28 cellular contexts compared by ENCODE assay signal in the genomic region with DNA sequence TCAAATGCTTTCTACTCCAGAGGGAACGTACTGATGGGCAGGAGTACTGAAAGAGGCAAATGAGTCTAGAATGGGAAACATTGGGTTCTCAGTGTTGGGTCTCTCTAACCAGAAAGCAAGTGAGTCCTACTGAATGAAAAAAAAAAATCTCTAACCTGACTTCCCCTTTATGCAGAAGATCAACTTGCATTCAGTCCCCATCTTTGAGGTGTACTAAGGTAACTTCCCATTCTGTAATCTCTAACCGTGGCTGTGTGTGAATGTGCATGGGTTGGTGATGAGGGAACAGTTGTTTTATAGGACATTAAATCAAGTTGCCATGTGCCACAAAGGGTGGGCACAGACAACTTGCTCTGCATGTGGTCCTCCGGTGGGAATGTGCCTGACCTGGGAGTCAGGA.
"Had no signal": no experiment of that assay in that cellular context is flagged by ENCODE, and none has a peak within 500 bp of the region (broad histone marks: within the 10 kb centered on the region; RNA-seq: fewer than 3 reads in every experiment).

No MANE protein-coding gene starts in this region.

- H3K9me3 Mint-ChIP-seq: activated B cell treated with CpG ODN at 0.5 μM for 24 hours; activated CD4-positive, alpha-beta memory T cell treated with anti-CD3 and anti-CD28 coated beads for 36 hours; activated CD4-positive, alpha-beta T cell treated with anti-CD3 and anti-CD28 coated beads, Interleukin-2, amount 10 ng/mL, durations not matched to agents 7 days and 5 days; activated naive CD4-positive, alpha-beta T cell treated with anti-CD3 and anti-CD28 coated beads, Interleukin-2, amount 50 U/mL, for 72 hours; activated naive CD8-positive, alpha-beta T cell treated with anti-CD3 and anti-CD28 coated beads, Interleukin-2, amount 50 U/mL, for 24 hours; activated T-cell treated with anti-CD3 and anti-CD28 coated beads, Interleukin-2, amount 50 U/mL, for 4 hours; T-cell had no signal

- H3K36me3 Mint-ChIP-seq: activated CD4-positive, alpha-beta memory T cell treated with anti-CD3 and anti-CD28 coated beads for 36 hours; activated naive CD4-positive, alpha-beta T cell treated with anti-CD3 and anti-CD28 coated beads, Interleukin-2, amount 50 U/mL, for 72 hours; T-cell had no signal

- H3K9me3 ChIP-seq: ascending aorta, body of pancreas had no signal

- H3K4me1 ChIP-seq: ascending aorta, body of pancreas had no signal

- H3K27ac ChIP-seq: ascending aorta, body of pancreas, KMS-11, SK-N-MC had no signal

- FAIRE-seq: bronchial epithelial cell, TTC549 had no signal

- H3K4me3 ChIP-seq: ascending aorta, body of pancreas, SK-N-MC had no signal

- DNase-seq: activated B cell treated with CpG ODN at 0.5 μM for 24 hours; activated CD4-positive, alpha-beta memory T cell treated with anti-CD3 and anti-CD28 coated beads for 36 hours; activated CD4-positive, alpha-beta T cell treated with anti-CD3 and anti-CD28 coated beads, Interleukin-2, amount 10 ng/mL, durations not matched to agents 7 days and 5 days; activated CD8-positive, alpha-beta memory T cell treated with anti-CD3 and anti-CD28 coated beads for 24 hours; activated effector memory CD4-positive, alpha-beta T cell treated with anti-CD3 and anti-CD28 coated beads, Interleukin-2, amount 50 U/mL, for 16 hours; activated naive CD4-positive, alpha-beta T cell treated with Interleukin-2 at 50 U/mL for 16 hours; activated naive CD8-positive, alpha-beta T cell treated with anti-CD3 and anti-CD28 coated beads, Interleukin-2, amount 50 U/mL, for 24 hours; activated T-cell treated with anti-CD3 and anti-CD28 coated beads, Interleukin-2, amount 50 U/mL, for 4 hours; amniotic stem cell; body of pancreas; central memory CD4-positive, alpha-beta T cell; NCI-H1105 treated with DMSO at 0.1 percent for 48 hours; NCI-H2029; NCI-H2107; NCI-H2171 treated with DMSO at 0.1 percent for 48 hours; NCI-H345; NCI-H510A treated with DMSO at 0.1 percent for 48 hours; RPMI8226; T-cell; T-helper 2 cell; T1000 had no signal

- H3K27me3 ChIP-seq: ascending aorta, body of pancreas had no signal

- H3K4me2 ChIP-seq: KMS-11 had no signal

- H3K27ac Mint-ChIP-seq: activated B cell treated with CpG ODN at 0.5 μM for 24 hours; activated CD4-positive, alpha-beta memory T cell treated with anti-CD3 and anti-CD28 coated beads for 36 hours; activated CD4-positive, alpha-beta T cell treated with anti-CD3 and anti-CD28 coated beads, Interleukin-2, amount 10 ng/mL, durations not matched to agents 7 days and 5 days; activated naive CD4-positive, alpha-beta T cell treated with anti-CD3 and anti-CD28 coated beads, Interleukin-2, amount 50 U/mL, for 72 hours; activated naive CD8-positive, alpha-beta T cell treated with anti-CD3 and anti-CD28 coated beads, Interleukin-2, amount 50 U/mL, for 24 hours; T-cell had no signal

- H3K4me1 Mint-ChIP-seq: activated CD4-positive, alpha-beta T cell treated with anti-CD3 and anti-CD28 coated beads, Interleukin-2, amount 10 ng/mL, durations not matched to agents 7 days and 5 days; activated naive CD8-positive, alpha-beta T cell treated with anti-CD3 and anti-CD28 coated beads, Interleukin-2, amount 50 U/mL, for 24 hours; T-cell had no signal

- H3K9ac ChIP-seq: KMS-11 had no signal

- H3K36me3 ChIP-seq: ascending aorta had no signal

- ATAC-seq: activated naive CD4-positive, alpha-beta T cell treated with anti-CD3 and anti-CD28 coated beads, Interleukin-2, amount 50 U/mL, for 72 hours; activated naive CD8-positive, alpha-beta T cell treated with anti-CD3 and anti-CD28 coated beads, Interleukin-2, amount 50 U/mL, for 24 hours; activated T-cell treated with anti-CD3 and anti-CD28 coated beads, Interleukin-2, amount 50 U/mL, for 4 hours; body of pancreas; Right ventricle myocardium inferior; T-cell had no signal

- H3K4me3 Mint-ChIP-seq: activated B cell treated with CpG ODN at 0.5 μM for 24 hours; activated CD4-positive, alpha-beta memory T cell treated with anti-CD3 and anti-CD28 coated beads for 36 hours; activated CD4-positive, alpha-beta T cell treated with anti-CD3 and anti-CD28 coated beads, Interleukin-2, amount 10 ng/mL, durations not matched to agents 7 days and 5 days; activated naive CD8-positive, alpha-beta T cell treated with anti-CD3 and anti-CD28 coated beads, Interleukin-2, amount 50 U/mL, for 24 hours; activated T-cell treated with anti-CD3 and anti-CD28 coated beads, Interleukin-2, amount 50 U/mL, for 4 hours; T-cell had no signal
